In the genomic region with DNA sequence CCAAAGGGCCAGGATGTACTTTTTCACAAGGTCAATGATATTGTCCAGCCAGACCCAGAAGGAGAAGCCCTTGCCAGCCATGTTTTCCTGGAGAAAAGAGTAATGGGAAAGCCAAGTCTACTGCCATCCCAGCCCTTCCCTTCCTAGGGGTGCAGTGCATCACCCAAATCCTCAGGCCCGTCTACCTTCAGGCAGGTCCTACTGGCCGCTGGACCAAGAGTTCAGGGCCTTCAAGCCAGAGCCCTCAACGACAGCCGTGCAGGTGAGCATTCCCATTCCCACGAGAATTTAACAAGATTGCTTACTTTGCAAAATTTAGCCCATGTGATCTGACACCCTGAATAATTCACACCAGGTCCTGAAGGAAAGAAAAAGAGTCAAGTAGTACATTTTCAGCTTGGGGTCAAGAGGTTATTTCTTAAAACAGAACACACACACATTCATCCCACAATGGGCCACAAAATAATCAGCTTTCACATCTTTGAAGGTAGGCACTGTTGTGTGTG, we compare ENCODE assay signal across 12 cellular contexts. TPM values are rescaled to one million over a fixed set of nuclear protein-coding genes. Genes with fewer than 3 reads are reported as not detected.
DNase-seq lines count a peak whose midpoint lies in the region; ATAC-seq, FAIRE-seq and TF ChIP-seq lines count a peak whose summit lies in the region.
"Had no signal": no experiment of that assay in that cellular context is flagged by ENCODE, and none has a peak within 500 bp of the region (broad histone marks: within the 10 kb centered on the region; RNA-seq: fewer than 3 reads in every experiment).

No MANE protein-coding gene starts in this region.

- H3K27ac Mint-ChIP-seq in activated CD4-positive, alpha-beta memory T cell treated with anti-CD3 and anti-CD28 coated beads for 36 hours = peak overlapping the region; percentile 67
- H3K27ac Mint-ChIP-seq in activated CD4-positive, alpha-beta memory T cell treated with anti-CD3 and anti-CD28 coated beads, Interleukin-2, amount 10 ng/mL, durations not matched to agents 7 days and 5 days = no peak overlapping the region
- peak overlapping the region; percentile 12 to 84 (median 60) for H3K27ac Mint-ChIP-seq in IgD-negative memory B cell

- H3K9ac ChIP-seq in K562 (ENCODE audit: insufficient read depth in 1 of 2, low read depth in 2 of 2, low read length in 2 of 2) = no peak overlapping the region; a peak in 1 of 4 replicates

- H3K27me3 Mint-ChIP-seq in activated CD4-positive, alpha-beta memory T cell treated with anti-CD3 and anti-CD28 coated beads for 36 hours = no peaks in the 10 kb centered on the region
- no peaks in the 10 kb centered on the region for H3K27me3 Mint-ChIP-seq in activated CD4-positive, alpha-beta memory T cell treated with anti-CD3 and anti-CD28 coated beads, Interleukin-2, amount 10 ng/mL, durations not matched to agents 7 days and 5 days
- no peaks in the 10 kb centered on the region for H3K27me3 Mint-ChIP-seq in IgD-negative memory B cell

- ATAC-seq in K562 (no peak), gastrocnemius medialis (no peak)

- H3K4me1 Mint-ChIP-seq in activated CD4-positive, alpha-beta memory T cell treated with anti-CD3 and anti-CD28 coated beads for 36 hours (ENCODE audit: low read depth) = peaks cover 37% of the 10 kb centered on the region
- peaks cover 49% of the 10 kb centered on the region for H3K4me1 Mint-ChIP-seq in activated CD4-positive, alpha-beta memory T cell treated with anti-CD3 and anti-CD28 coated beads, Interleukin-2, amount 10 ng/mL, durations not matched to agents 7 days and 5 days
- peaks cover 10 to 18% (median 16%) of the 10 kb centered on the region in 3 donors for H3K4me1 Mint-ChIP-seq in IgD-negative memory B cell

- BruUV-seq in K562 (replicated peaks; lab: Mats Ljungman, UMichigan) = no TSS peak

- H3K27ac ChIP-seq in K562 (ENCODE audit: extremely low read depth, low read depth, low read length) = peak overlapping the region; percentile 23; the same call in 2 of the 3 replicates
- peak overlapping the region; percentile 1 to 49 (median 44) for H3K27ac ChIP-seq in gastrocnemius medialis

- peaks cover 60% of the 10 kb centered on the region for H3K36me3 Mint-ChIP-seq in activated CD4-positive, alpha-beta memory T cell treated with anti-CD3 and anti-CD28 coated beads for 36 hours
- H3K36me3 Mint-ChIP-seq in activated CD4-positive, alpha-beta memory T cell treated with anti-CD3 and anti-CD28 coated beads, Interleukin-2, amount 10 ng/mL, durations not matched to agents 7 days and 5 days (ENCODE audit: low read depth) = peaks cover 63% of the 10 kb centered on the region
- peaks cover 6% of the 10 kb centered on the region for H3K36me3 Mint-ChIP-seq in IgD-negative memory B cell

- POLR2A ChIA-PET in activated CD4-positive, alpha-beta memory T cell treated with anti-CD3 and anti-CD28 coated beads for 36 hours (lab: Charles Lee) = interaction anchor here (0.9 to 1.0 kb wide), 2 partner anchors 65 to 80 kb away, joined by 3 to 4 read pairs; partner anchors contain the start of gene STAT3
- POLR2A ChIA-PET in activated CD4-positive, alpha-beta memory T cell treated with anti-CD3 and anti-CD28 coated beads, Interleukin-2, amount 10 ng/mL, durations not matched to agents 7 days and 5 days (lab: Charles Lee) = interaction anchor here (0.9 to 1.5 kb wide), 4 partner anchors 39 to 83 kb away, joined by 3 to 7 read pairs (median 3); no protein-coding TSS in a partner anchor
- POLR2A ChIA-PET in K562 (lab: Yijun Ruan, JAX) = interaction anchor here (0.9 to 1.5 kb wide), 3 partner anchors 12 to 196 kb away, joined by 3 to 6 read pairs (median 4); no protein-coding TSS in a partner anchor

- H3K79me2 ChIP-seq in K562 (ENCODE audit: control insufficient read depth, insufficient read depth, low read length) = peaks cover 28% of the 10 kb centered on the region

- H3K4me1 ChIP-seq in K562 (replicated peaks in 1 of 2; ENCODE audit: control insufficient read depth in 2 of 2, insufficient read depth in 2 of 2, low read length in 2 of 2) (peaks cover 39 to 43% of the 10 kb centered on the region in 2 experiments), gastrocnemius medialis (peaks cover 8 to 22% of the 10 kb centered on the region in 2 donors)

- 73% methylated on average over 5 of the region's 5 CpGs for WGBS in K562 (ENCODE audit: insufficient coverage, low coverage, missing lambda C conversion rate)

- H3K9me3 Mint-ChIP-seq in activated CD4-positive, alpha-beta memory T cell treated with anti-CD3 and anti-CD28 coated beads for 36 hours = no peaks in the 10 kb centered on the region
- H3K9me3 Mint-ChIP-seq in activated CD4-positive, alpha-beta memory T cell treated with anti-CD3 and anti-CD28 coated beads, Interleukin-2, amount 10 ng/mL, durations not matched to agents 7 days and 5 days = no peaks in the 10 kb centered on the region
- H3K9me3 Mint-ChIP-seq in IgD-negative memory B cell = no peaks in the 10 kb centered on the region
- H3K9me3 Mint-ChIP-seq: neural crest cell had no signal

- no peak for FAIRE-seq in K562 (lab: Jason Lieb, UNC)
- FAIRE-seq: bronchial epithelial cell had no signal

- in situ Hi-C loops in K562 (cut with MboI) (loop anchor here (5.0 kb wide), 2 partner anchors 79 to 204 kb away; no protein-coding TSS in a partner anchor), gastrocnemius medialis (cut with MboI; ENCODE audit: low sequenced_read_pairs in 4 of 4) (loop anchor here (5.0 kb wide), 2 partner anchors 84 to 204 kb away; no protein-coding TSS in a partner anchor)

- H2AFZ ChIP-seq in K562 (ENCODE audit: low read depth, low read length) = no peak overlapping the region

- no peaks in the 10 kb centered on the region for H3K27me3 ChIP-seq in K562 (ENCODE audit: control insufficient read depth in 2 of 2, insufficient read depth in 2 of 2, low read length in 2 of 2)
- H3K27me3 ChIP-seq in gastrocnemius medialis = no peaks in the 10 kb centered on the region
- H3K27me3 ChIP-seq: heart right ventricle, left lung had no signal

- no peak for TF ChIP-seq POLR2A in K562 (conservative IDR thresholded peaks at IDR 0.05)
- TF ChIP-seq POLR2A in gastrocnemius medialis (IDR thresholded peaks at IDR 0.05) = no peak

- H3K36me3 ChIP-seq in K562 (ENCODE audit: control insufficient read depth, insufficient read depth, low read length) = peaks cover 72% of the 10 kb centered on the region
- H3K36me3 ChIP-seq in gastrocnemius medialis = peaks cover 0 to 84% of the 10 kb centered on the region in 2 donors

- peak overlapping the region; percentile 36; the same call in 1 of the 2 replicates for H3K4me2 ChIP-seq in K562 (ENCODE audit: insufficient read depth, low read length)

- no peaks in the 10 kb centered on the region for H3K9me1 ChIP-seq in K562 (ENCODE audit: control insufficient read depth, insufficient read depth, low read length)

- no peak overlapping the region for H3K4me3 ChIP-seq in K562
- H3K4me3 ChIP-seq in gastrocnemius medialis = no peak overlapping the region
- H3K4me3 ChIP-seq: heart right ventricle, left lung had no signal

- no peak overlapping the region for H3K4me3 Mint-ChIP-seq in activated CD4-positive, alpha-beta memory T cell treated with anti-CD3 and anti-CD28 coated beads for 36 hours
- no peak overlapping the region for H3K4me3 Mint-ChIP-seq in activated CD4-positive, alpha-beta memory T cell treated with anti-CD3 and anti-CD28 coated beads, Interleukin-2, amount 10 ng/mL, durations not matched to agents 7 days and 5 days
- H3K4me3 Mint-ChIP-seq in IgD-negative memory B cell = no peak overlapping the region
- H3K4me3 Mint-ChIP-seq: neural crest cell had no signal

- CTCF ChIA-PET in activated CD4-positive, alpha-beta memory T cell treated with anti-CD3 and anti-CD28 coated beads for 36 hours (lab: Charles Lee) = interaction anchor here (0.8 to 7.2 kb wide), 17 partner anchors 8 to 101 kb away, joined by 3 to 281 read pairs (median 6); partner anchors contain the start of genes CAVIN1 and STAT3
- CTCF ChIA-PET in activated CD4-positive, alpha-beta memory T cell treated with anti-CD3 and anti-CD28 coated beads, Interleukin-2, amount 10 ng/mL, durations not matched to agents 7 days and 5 days (lab: Charles Lee) = interaction anchor here (0.8 to 20.0 kb wide), 10 partner anchors 10 to 194 kb away, joined by 3 to 342 read pairs (median 6); no protein-coding TSS in a partner anchor
- CTCF ChIA-PET in K562 (lab: Yijun Ruan, JAX; ENCODE audit: low intra/inter-chr PET ratio) = interaction anchor here (0.6 to 3.2 kb wide), 11 partner anchors 10 to 396 kb away, joined by 3 to 46 read pairs (median 3); partner anchors contain the start of gene ATP6V0A1

- intact Hi-C loops in activated CD4-positive, alpha-beta memory T cell treated with anti-CD3 and anti-CD28 coated beads for 36 hours (cut with micrococcal nuclease) = loop anchor here (1.0 to 5.0 kb wide), 4 partner anchors 64 to 199 kb away; partner anchors contain the start of gene STAT3
- intact Hi-C loops in K562 (cut with micrococcal nuclease) (loop anchor here (1.0 to 5.0 kb wide), 4 partner anchors 64 to 194 kb away; partner anchors contain the start of genes ATP6V0A1 and STAT3), gastrocnemius medialis (cut with DNase I; ENCODE audit: low total_unique reads) (loop anchor here (5.0 kb wide), 1 partner anchor 194 kb away; no protein-coding TSS in a partner anchor)

- TF ChIP-seq RAD21 in K562 (CRISPR knock-in tag; conservative IDR thresholded peaks at IDR 0.05 in 1 of 2, IDR thresholded peaks at IDR 0.05 in 1 of 2) = no peak

- no peak for DNase-seq in activated CD4-positive, alpha-beta memory T cell treated with anti-CD3 and anti-CD28 coated beads for 36 hours
- no peak for DNase-seq in activated CD4-positive, alpha-beta memory T cell treated with anti-CD3 and anti-CD28 coated beads, Interleukin-2, amount 10 ng/mL, durations not matched to agents 7 days and 5 days
- no peak for DNase-seq in K562 (ENCODE audit: extremely low read depth in 1 of 4, low spot score in 3 of 4)
- no peak for DNase-seq in gastrocnemius medialis
- no peak for DNase-seq in NCI-H748 (lab: John Stamatoyannopoulos, UW; ENCODE audit: unreplicated experiment)
- DNase-seq in KG1 (lab: John Stamatoyannopoulos, UW) = no peak
- no peak for DNase-seq in HPDE6-E6E7 (ENCODE audit: extremely low spot score)

- no peak for TF ChIP-seq EP300 in K562 (IDR thresholded peaks at IDR 0.05; ENCODE audit: low read length)

- H4K20me1 ChIP-seq in K562 (replicated peaks; ENCODE audit: control insufficient read depth, insufficient read depth, low read length) = no peaks in the 10 kb centered on the region

- TF ChIP-seq CTCF in K562 (IDR thresholded peaks at IDR 0.05 in 2 of 3, conservative IDR thresholded peaks at IDR 0.05 in 1 of 3; ENCODE audit: insufficient read depth in 2 of 3, low read depth in 1 of 3, low read length in 3 of 3) (no peak), gastrocnemius medialis (IDR thresholded peaks at IDR 0.05 in 4 of 5, conservative IDR thresholded peaks at IDR 0.05 in 1 of 5) (no peak)

- H3K9me3 ChIP-seq in K562 (replicated peaks; ENCODE audit: control insufficient read depth, insufficient read depth, low read depth, low read length) (no peaks in the 10 kb centered on the region), gastrocnemius medialis (no peaks in the 10 kb centered on the region)
- H3K9me3 ChIP-seq: heart right ventricle, left lung had no signal

RNA-seq across cellular contexts. Expression of gene STAT5A, which starts 35.0 kb away (rescaled TPM):
- total RNA-seq in activated CD4-positive, alpha-beta memory T cell treated with anti-CD3 and anti-CD28 coated beads for 36 hours = 100 to 1,000 TPM; 211 to 215 TPM
- total RNA-seq in activated CD4-positive, alpha-beta memory T cell treated with anti-CD3 and anti-CD28 coated beads, Interleukin-2, amount 10 ng/mL, durations not matched to agents 7 days and 5 days = 10 to 100 TPM; 88.4 to 96.7 TPM
- 63.0 TPM for polyA plus RNA-seq in IgD-negative memory B cell
- total RNA-seq in K562 (2011; cell fraction: chromatin; rRNA removed; ENCODE audit: low replicate concordance) = 251 and 757 TPM in 2 replicates
- 428 and 505 TPM in 2 replicates for total RNA-seq in K562 (2011; cell fraction: nucleolus; rRNA removed)
- 262 and 311 TPM in 2 replicates for total RNA-seq in K562 (2011; cell fraction: nucleoplasm; rRNA removed)
- 391 and 467 TPM in 2 replicates for total RNA-seq in K562 (2014; rRNA removed)
- total RNA-seq in K562 (2014; rRNA removed; fragmentation: Illumina TruSeq; extraction: Trizol) = 156 and 174 TPM in 2 replicates
- 177 and 195 TPM in 2 replicates for total RNA-seq in K562 (2015; rRNA removed; fragmentation: Illumina TruSeq; extraction: Trizol)
- 377 and 414 TPM in 2 replicates for total RNA-seq in K562 (2021)
- 131 and 196 TPM in 2 replicates for polyA plus RNA-seq in K562 (2011; rRNA removed)
- 76.7 and 247 TPM in 2 replicates for polyA plus RNA-seq in K562 (2011; cell fraction: cytosol; rRNA removed)
- polyA plus RNA-seq in K562 (2011; cell fraction: nucleus; rRNA removed) = 268 and 853 TPM in 2 replicates
- polyA plus RNA-seq in K562 (2012) = 303 and 408 TPM in 2 replicates
- 379 and 415 TPM in 2 replicates for polyA plus RNA-seq in K562 (2014; fragmentation: Illumina TruSeq; extraction: Trizol)
- polyA plus RNA-seq in K562 (2014; fragmentation: Nextera tagmentation; extraction: Ambion mirVana) = 10 to 100 TPM; 79.9 to 81.8 TPM
- 239 and 248 TPM in 2 replicates for polyA plus RNA-seq in K562 (2014; rRNA removed)
- polyA minus RNA-seq in K562 (2011; rRNA and poly(A)+ RNA removed) = 114 and 250 TPM in 2 replicates
- 124 and 299 TPM in 2 replicates for polyA minus RNA-seq in K562 (2011; cell fraction: cytosol; rRNA and poly(A)+ RNA removed)
- 105 and 217 TPM in 2 replicates for polyA minus RNA-seq in K562 (2011; cell fraction: nucleus; rRNA and poly(A)+ RNA removed)
- total RNA-seq in gastrocnemius medialis = 10 to 100 TPM; 36.0 to 87.0 (median 60.7) TPM

RNA-seq across cellular contexts. Expression of gene STAT5B, which starts 47.1 kb away (rescaled TPM):
- total RNA-seq in activated CD4-positive, alpha-beta memory T cell treated with anti-CD3 and anti-CD28 coated beads for 36 hours = 100 to 1,000 TPM; 192 to 195 TPM
- total RNA-seq in activated CD4-positive, alpha-beta memory T cell treated with anti-CD3 and anti-CD28 coated beads, Interleukin-2, amount 10 ng/mL, durations not matched to agents 7 days and 5 days = 100 to 1,000 TPM; 163 to 171 TPM
- polyA plus RNA-seq in IgD-negative memory B cell = 60.4 TPM
- total RNA-seq in K562 (2011; cell fraction: chromatin; rRNA removed; ENCODE audit: low replicate concordance) = 425 and 510 TPM in 2 replicates
- total RNA-seq in K562 (2011; cell fraction: nucleolus; rRNA removed) = 258 and 266 TPM in 2 replicates
- total RNA-seq in K562 (2011; cell fraction: nucleoplasm; rRNA removed) = 265 and 278 TPM in 2 replicates
- total RNA-seq in K562 (2014; rRNA removed) = 92.4 and 113 TPM in 2 replicates
- total RNA-seq in K562 (2014; rRNA removed; fragmentation: Illumina TruSeq; extraction: Trizol) = 75.5 and 75.7 TPM in 2 replicates
- total RNA-seq in K562 (2015; rRNA removed; fragmentation: Illumina TruSeq; extraction: Trizol) = 63.5 and 65.2 TPM in 2 replicates
- 134 TPM in 2 replicates for total RNA-seq in K562 (2021)
- 147 and 176 TPM in 2 replicates for polyA plus RNA-seq in K562 (2011; rRNA removed)
- polyA plus RNA-seq in K562 (2011; cell fraction: cytosol; rRNA removed) = 94.2 and 122 TPM in 2 replicates
- polyA plus RNA-seq in K562 (2011; cell fraction: nucleus; rRNA removed) = 190 and 298 TPM in 2 replicates
- polyA plus RNA-seq in K562 (2012) = 79.5 and 138 TPM in 2 replicates
- 117 and 130 TPM in 2 replicates for polyA plus RNA-seq in K562 (2014; fragmentation: Illumina TruSeq; extraction: Trizol)
- polyA plus RNA-seq in K562 (2014; fragmentation: Nextera tagmentation; extraction: Ambion mirVana) = 10 to 100 TPM; 20.8 to 23.5 TPM
- polyA plus RNA-seq in K562 (2014; rRNA removed) = 109 and 124 TPM in 2 replicates
- 101 and 127 TPM in 2 replicates for polyA minus RNA-seq in K562 (2011; rRNA and poly(A)+ RNA removed)
- polyA minus RNA-seq in K562 (2011; cell fraction: cytosol; rRNA and poly(A)+ RNA removed) = 79.7 and 81.7 TPM in 2 replicates
- polyA minus RNA-seq in K562 (2011; cell fraction: nucleus; rRNA and poly(A)+ RNA removed) = 54.4 and 60.3 TPM in 2 replicates
- total RNA-seq in gastrocnemius medialis = 100 to 1,000 TPM in 1 of 4 donors, 10 to 100 TPM in 3; 77.3 to 150 (median 80.7) TPM
